In the genomic region with DNA sequence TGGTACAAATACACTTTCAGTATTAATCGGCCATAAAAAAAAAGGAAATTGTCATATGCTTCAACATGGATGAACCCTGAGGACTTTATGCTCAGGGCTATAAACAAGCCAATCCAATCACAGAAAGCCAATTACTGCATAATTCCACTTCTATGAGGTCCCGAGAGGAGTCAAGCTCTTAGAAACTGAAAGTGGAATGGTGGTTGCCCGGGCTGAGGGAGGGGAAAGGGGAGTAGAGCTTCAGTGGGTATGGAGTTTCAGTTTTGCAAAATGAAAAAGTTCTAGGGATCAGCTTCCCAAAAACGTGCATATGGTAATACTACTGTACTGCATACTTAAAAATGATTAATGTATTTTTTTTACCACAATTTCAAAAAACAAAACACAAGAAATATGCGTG, we compare ENCODE assay signal across 11 cellular contexts. TPM values are rescaled to one million over a fixed set of nuclear protein-coding genes. Genes with fewer than 3 reads are reported as not detected.
DNase-seq lines count a peak whose midpoint lies in the region; ATAC-seq and TF ChIP-seq lines count a peak whose summit lies in the region.
"Had no signal": no experiment of that assay in that cellular context is flagged by ENCODE, and none has a peak within 500 bp of the region (broad histone marks: within the 10 kb centered on the region; RNA-seq: fewer than 3 reads in every experiment).

No MANE protein-coding gene starts in this region.

- H3K36me3 ChIP-seq in skeletal muscle tissue (ENCODE audit: control insufficient read depth in 3 of 3, insufficient read depth in 3 of 3, low read length in 3 of 3): peaks cover 0 to 4% (median 0%) of the 10 kb centered on the region in 3 donors

- H3K27me3 ChIP-seq in foreskin keratinocyte (no peaks in the 10 kb centered on the region), skeletal muscle tissue (ENCODE audit: control insufficient read depth in 3 of 3, insufficient read depth in 3 of 3, low read length in 3 of 3) (no peaks in the 10 kb centered on the region)
- H3K27me3 ChIP-seq: MG63 had no signal

- no peak overlapping the region for H3K4me3 ChIP-seq in skeletal muscle tissue (ENCODE audit: low read length in 3 of 3)
- H3K4me3 ChIP-seq: MG63 had no signal

- DNase-seq in GM04503 (ENCODE audit: low read depth): peak; percentile 28
- DNase-seq in RWPE1 (ENCODE audit: low spot score): no peak
- no peak for DNase-seq in foreskin keratinocyte
- DNase-seq in NCI-H345 (lab: John Stamatoyannopoulos, UW): no peak
- DNase-seq in C1 segment of cervical spinal cord (lab: John Stamatoyannopoulos, UW): no peak
- DNase-seq: activated CD8-positive, alpha-beta memory T cell treated with anti-CD3 and anti-CD28 coated beads, Interleukin-2, amount 50 U/mL, for 4 hours; cortex of kidney; MG63 had no signal

- ATAC-seq in foreskin keratinocyte (no peak), GM21515 (IDR thresholded peaks at IDR 0.05; ENCODE audit: unreplicated experiment) (no peak), GM18907 (IDR thresholded peaks at IDR 0.05; ENCODE audit: unreplicated experiment) (no peak)

- H3K4me1 ChIP-seq in foreskin keratinocyte (no peaks in the 10 kb centered on the region), skeletal muscle tissue (ENCODE audit: control insufficient read depth in 3 of 3, insufficient read depth in 3 of 3, low read length in 3 of 3) (peaks cover 3 to 19% (median 12%) of the 10 kb centered on the region in 3 donors)

- POLR2A ChIA-PET in RWPE1 (lab: Yijun Ruan, JAX; ENCODE audit: low non-redundant PET): no interaction called here

- H3K9ac ChIP-seq in skeletal muscle tissue (ENCODE audit: low read depth in 1 of 3, low read length in 3 of 3): no peak overlapping the region

- TF ChIP-seq CTCF in RWPE1 (conservative IDR thresholded peaks at IDR 0.05; ENCODE audit: low read depth) (no peak), foreskin keratinocyte (conservative IDR thresholded peaks at IDR 0.05) (no peak)

- no peaks in the 10 kb centered on the region for H3K9me3 ChIP-seq in skeletal muscle tissue (ENCODE audit: control insufficient read depth in 3 of 3, low read length in 3 of 3)
- H3K9me3 ChIP-seq: MG63 had no signal

- CTCF ChIA-PET in RWPE1 (lab: Yijun Ruan, JAX): interaction anchor here (1.8 kb wide), 1 partner anchor 9 kb away, joined by 20 read pairs; no protein-coding TSS in a partner anchor

- H3K27ac ChIP-seq in RWPE1: peak overlapping the region; percentile 66
- H3K27ac ChIP-seq in foreskin keratinocyte: peak overlapping the region; percentile 9
- H3K27ac ChIP-seq in skeletal muscle tissue (ENCODE audit: low read depth, low read length): peak overlapping the region; percentile 5

RNA-seq across cellular contexts. Expression of a gene that starts 52.0 kb away (rescaled TPM):
- 46.8 and 52.5 TPM in 2 replicates for total RNA-seq in foreskin keratinocyte
- polyA plus RNA-seq in foreskin keratinocyte: 29.2 and 33.8 TPM in 2 replicates
- 52.2 TPM for total RNA-seq in skeletal muscle tissue

Comparison
In these comparisons a context has a peak if more than half of its experiments do, and no peak if none do; other contexts are left out.
1. H3K27ac ChIP-seq: peak in every context shown above with its lines; median percentile 66 in RWPE1; 9 in foreskin keratinocyte; 5 in skeletal muscle tissue.